In the genomic region with DNA sequence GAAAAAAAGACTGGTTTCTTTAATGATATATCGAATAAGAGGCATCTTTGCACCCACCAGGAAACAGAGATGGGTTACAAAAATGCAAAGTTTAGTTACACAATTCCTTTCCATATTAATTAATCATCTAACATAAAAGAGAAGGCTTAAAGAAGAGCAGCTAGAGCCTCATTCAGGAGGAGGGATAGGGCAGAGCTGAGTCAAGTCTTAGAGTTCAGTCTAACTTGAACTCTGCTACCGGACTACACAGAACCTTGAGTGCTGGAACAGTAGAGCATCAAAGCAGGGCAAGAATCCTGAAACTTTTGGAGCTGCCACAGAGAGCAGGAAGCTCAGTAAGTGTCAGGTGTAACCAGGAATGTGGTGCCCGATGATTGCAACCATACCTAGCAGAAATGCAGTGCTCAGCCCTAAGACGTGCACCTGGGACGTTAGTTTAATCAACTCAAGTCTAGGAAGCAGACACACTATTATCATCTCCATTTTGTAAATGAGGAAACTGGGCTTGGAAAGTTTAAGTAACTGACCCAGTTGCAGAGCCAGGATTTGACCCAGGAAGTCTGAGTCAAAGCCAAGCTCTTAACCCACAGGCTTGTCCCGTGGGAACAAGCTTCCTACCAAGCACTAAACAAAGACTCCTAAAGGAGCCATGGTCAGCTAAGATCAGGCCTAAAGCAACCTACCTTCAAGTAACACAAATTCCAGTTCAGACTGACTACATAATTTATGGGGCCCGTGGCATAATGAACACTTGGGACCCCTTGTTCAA, we compare ENCODE assay signal across 11 cellular contexts.
DNase-seq lines count a peak whose midpoint lies in the region; ATAC-seq and TF ChIP-seq lines count a peak whose summit lies in the region.
"Had no signal": no experiment of that assay in that cellular context is flagged by ENCODE, and none has a peak within 500 bp of the region (broad histone marks: within the 10 kb centered on the region; RNA-seq: fewer than 3 reads in every experiment).

No MANE protein-coding gene starts in this region.

- H3K27me3 ChIP-seq in DND-41 (ENCODE audit: insufficient read depth, low read length, poor library complexity), result no peaks in the 10 kb centered on the region
- H3K27me3 ChIP-seq: adrenal gland had no signal

- DNase-seq in DND-41 (no peak), NCI-H69 (lab: John Stamatoyannopoulos, UW) (peak; percentile 10), osteocyte (ENCODE audit: extremely low spot score, unreplicated experiment) (no peak), NCI-H146 treated with DMSO at 0.1 percent for 48 hours (lab: John Stamatoyannopoulos, UW; ENCODE audit: unreplicated experiment) (no peak), anterior cingulate cortex (lab: John Stamatoyannopoulos, UW) (no peak)
- DNase-seq in stimulated activated CD4-positive, alpha-beta T cell treated with anti-CD3 and anti-CD28 coated beads, Interleukin-4, amount 100 ng/mL, for 1 hour, result no peak
- DNase-seq: WERI-Rb-1 had no signal

- TF ChIP-seq CTCF in DND-41 (IDR thresholded peaks at IDR 0.05; ENCODE audit: borderline replicate concordance, extremely low read depth, low read length, poor library complexity, severe bottlenecking) (no peak), osteocyte (IDR thresholded peaks at IDR 0.05) (no peak)

- H3K27ac ChIP-seq in DND-41 (ENCODE audit: low read length), result 0 out of 2 replicates have a peak overlapping the region, but pooled peaks have one; percentile 44
- H3K27ac ChIP-seq: WERI-Rb-1 had no signal

- H3K36me3 Mint-ChIP-seq in osteocyte (ENCODE audit: unreplicated experiment), result peaks cover 5% of the 10 kb centered on the region

- H3K4me1 ChIP-seq in DND-41 (ENCODE audit: insufficient read depth, low read length), result peaks cover 11% of the 10 kb centered on the region

- ATAC-seq in DND-41 (ENCODE audit: insufficient read depth, low read depth) (no peak), esophagus mucosa (peak; percentile 75), GM21526 (IDR thresholded peaks at IDR 0.05; ENCODE audit: low FRiP score, unreplicated experiment) (no peak)

- H3K79me2 ChIP-seq in DND-41 (ENCODE audit: insufficient read depth, low read length), result peaks cover 33% of the 10 kb centered on the region

- no peak overlapping the region for H2AFZ ChIP-seq in DND-41 (ENCODE audit: low read depth, low read length)

- H3K36me3 ChIP-seq in DND-41 (ENCODE audit: insufficient read depth, low read length), result no peaks in the 10 kb centered on the region
- H3K36me3 ChIP-seq: adrenal gland, WERI-Rb-1 had no signal

- peaks cover 52% of the 10 kb centered on the region for H3K4me1 Mint-ChIP-seq in osteocyte (ENCODE audit: unreplicated experiment)

- peak overlapping the region; percentile 23 for H3K27ac Mint-ChIP-seq in osteocyte (ENCODE audit: unreplicated experiment)

- no peak overlapping the region for H3K4me2 ChIP-seq in DND-41 (ENCODE audit: insufficient read depth, low read length)

- H3K9me3 Mint-ChIP-seq in osteocyte (ENCODE audit: unreplicated experiment), result no peaks in the 10 kb centered on the region
- H3K9me3 Mint-ChIP-seq: neural crest cell had no signal

- no peak overlapping the region for H3K9ac ChIP-seq in DND-41 (ENCODE audit: low read depth, low read length)

- no peaks in the 10 kb centered on the region for H3K27me3 Mint-ChIP-seq in osteocyte (ENCODE audit: unreplicated experiment)

- H3K4me3 Mint-ChIP-seq in osteocyte (ENCODE audit: unreplicated experiment), result no peak overlapping the region
- H3K4me3 Mint-ChIP-seq: neural crest cell had no signal

- H3K9me3 ChIP-seq in DND-41 (ENCODE audit: insufficient read depth, low read length, severe bottlenecking), result no peaks in the 10 kb centered on the region
- H3K9me3 ChIP-seq: adrenal gland had no signal

- H4K20me1 ChIP-seq in DND-41 (ENCODE audit: insufficient read depth, low read length), result peaks cover 11% of the 10 kb centered on the region; the same call in 1 of the 2 replicates

- no peak overlapping the region for H3K4me3 ChIP-seq in DND-41 (ENCODE audit: low read depth in 1 of 2, low read length in 2 of 2)
- H3K4me3 ChIP-seq: adrenal gland had no signal
